Comparison of ENCODE assay signal across 1 cellular context in the genomic region with DNA sequence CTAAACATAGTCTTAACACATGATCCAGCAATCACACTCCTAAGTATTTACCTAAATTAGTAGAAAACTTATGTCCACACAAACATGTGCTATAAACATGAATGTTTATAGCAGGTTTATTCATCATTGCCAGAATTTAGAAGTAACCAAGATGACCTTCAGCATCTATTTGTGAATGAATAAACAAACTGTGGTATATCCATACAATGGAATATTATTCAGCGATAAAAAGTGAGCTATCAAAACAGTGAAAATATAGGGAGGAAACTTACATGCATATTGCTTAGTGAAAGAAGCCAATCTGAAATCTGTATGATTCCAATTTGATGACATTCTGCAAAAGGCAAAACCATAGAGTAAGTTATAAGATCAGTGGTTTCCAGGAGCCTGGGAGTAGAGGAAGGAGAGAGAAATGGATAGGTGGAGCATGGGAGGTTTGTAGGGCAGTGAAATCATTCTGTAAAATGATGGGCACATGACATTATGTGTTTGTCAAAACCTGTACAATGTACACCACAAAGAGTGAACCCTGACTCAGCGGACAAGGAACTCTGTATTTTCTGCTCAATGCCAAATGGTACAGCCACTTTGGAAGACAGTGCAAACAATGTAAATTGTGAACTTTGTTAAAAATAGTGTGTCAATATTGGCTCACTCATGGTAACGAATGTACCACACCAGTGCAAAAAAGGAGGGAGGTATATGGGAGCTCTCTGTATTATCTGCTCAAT.
A peak's percentile ranks its signal among the peaks of the same experiment; 100 is the strongest.
TF ChIP-seq lines count a peak whose summit lies in the region.

No MANE protein-coding gene starts in this region.

TF ChIP-seq in HepG2, 621 proteins besides CTCF, POLR2A, EP300 and RAD21 (continued from another document and continues in another):
- TF ChIP-seq THAP7 (CRISPR knock-in tag; IDR thresholded peaks at IDR 0.05) (no peak), MTF1 (CRISPR knock-in tag; IDR thresholded peaks at IDR 0.05) (no peak), ZNF558 (CRISPR knock-in tag; IDR thresholded peaks at IDR 0.05; ENCODE audit: borderline replicate concordance) (0 out of 2 replicates have a peak, but pooled peaks have one; percentile 46), FOXJ3 (CRISPR knock-in tag; IDR thresholded peaks at IDR 0.05; ENCODE audit: borderline replicate concordance) (peak; percentile 91), ZNF24 (IDR thresholded peaks at IDR 0.05) (no peak), ZMYM3 (CRISPR knock-in tag; IDR thresholded peaks at IDR 0.05) (peak; percentile 88; the same call in 1 of the 2 replicates), ZKSCAN1 (IDR thresholded peaks at IDR 0.05; ENCODE audit: low read length) (no peak), DDIT3 (CRISPR knock-in tag; IDR thresholded peaks at IDR 0.05) (no peak), ZNF232 (CRISPR knock-in tag; IDR thresholded peaks at IDR 0.05; ENCODE audit: borderline replicate concordance) (peak; percentile 67; the same call in 1 of the 2 replicates), ZNF713 (CRISPR knock-in tag; IDR thresholded peaks at IDR 0.05) (no peak), CEBPZ (IDR thresholded peaks at IDR 0.05; ENCODE audit: low read length) (no peak), ZNF749 (CRISPR knock-in tag; IDR thresholded peaks at IDR 0.05; ENCODE audit: borderline replicate concordance) (no peak), NR0B2 (CRISPR knock-in tag; IDR thresholded peaks at IDR 0.05) (no peak), MBD4 (IDR thresholded peaks at IDR 0.05; ENCODE audit: borderline replicate concordance, low read length) (peak; percentile 86; the same call in 1 of the 2 replicates), ZNF720 (CRISPR knock-in tag; IDR thresholded peaks at IDR 0.05) (no peak), FOSL2 (CRISPR knock-in tag; IDR thresholded peaks at IDR 0.05) (no peak), ATF4 (CRISPR knock-in tag; IDR thresholded peaks at IDR 0.05) (peak in 1 of 2 experiments; percentile 42; a peak in 1 of 4 replicates), SOX6 (IDR thresholded peaks at IDR 0.05) (no peak), SOX6 (CRISPR knock-in tag; IDR thresholded peaks at IDR 0.05) (peak; percentile 97), TIGD3 (CRISPR knock-in tag; IDR thresholded peaks at IDR 0.05; ENCODE audit: borderline replicate concordance) (no peak), DPF2 (CRISPR knock-in tag; IDR thresholded peaks at IDR 0.05; ENCODE audit: borderline replicate concordance, low read depth) (peak; percentile 95), CBFB (CRISPR knock-in tag; IDR thresholded peaks at IDR 0.05) (peak; percentile 70), PHF20 (CRISPR knock-in tag; IDR thresholded peaks at IDR 0.05) (no peak), SETDB1 (CRISPR knock-in tag; IDR thresholded peaks at IDR 0.05; ENCODE audit: borderline replicate concordance) (no peak), HMGA1 (CRISPR knock-in tag; conservative IDR thresholded peaks at IDR 0.05) (no peak), ZNF879 (CRISPR knock-in tag; IDR thresholded peaks at IDR 0.05) (0 out of 2 replicates have a peak, but pooled peaks have one; percentile 36), KAT2B (IDR thresholded peaks at IDR 0.05; ENCODE audit: borderline replicate concordance, low read depth, low read length) (no peak), ZFAT (CRISPR knock-in tag; conservative IDR thresholded peaks at IDR 0.05) (no peak), NR2F2 (IDR thresholded peaks at IDR 0.05; ENCODE audit: borderline replicate concordance, low read depth) (peak; percentile 65), ATAD3A (CRISPR knock-in tag; IDR thresholded peaks at IDR 0.05) (no peak), ZKSCAN5 (CRISPR knock-in tag; IDR thresholded peaks at IDR 0.05) (0 out of 2 replicates have a peak, but pooled peaks have one; percentile 29), ZNF747 (CRISPR knock-in tag; IDR thresholded peaks at IDR 0.05; ENCODE audit: borderline replicate concordance) (no peak), ZNF263 (CRISPR knock-in tag; IDR thresholded peaks at IDR 0.05) (no peak), KDM6A (CRISPR knock-in tag; IDR thresholded peaks at IDR 0.05; ENCODE audit: low read depth) (0 out of 2 replicates have a peak, but pooled peaks have one; percentile 49), ZNF614 (CRISPR knock-in tag; IDR thresholded peaks at IDR 0.05; ENCODE audit: borderline replicate concordance) (peak; percentile 77), TFAP4 (IDR thresholded peaks at IDR 0.05; ENCODE audit: borderline replicate concordance, low read depth) (no peak), SUZ12 (IDR thresholded peaks at IDR 0.05; ENCODE audit: low read depth, low read length) (no peak), MEIS1 (CRISPR knock-in tag; IDR thresholded peaks at IDR 0.05; ENCODE audit: borderline replicate concordance) (peak; percentile 83; the same call in 1 of the 2 replicates), ATF3 (CRISPR knock-in tag; IDR thresholded peaks at IDR 0.05) (peak; percentile 10; the same call in 1 of the 2 replicates), USF2 (IDR thresholded peaks at IDR 0.05; ENCODE audit: low read depth, low read length) (peak; percentile 67), USF2 (CRISPR knock-in tag; IDR thresholded peaks at IDR 0.05; ENCODE audit: borderline replicate concordance) (peak; percentile 45; the same call in 1 of the 2 replicates), KDM2A (CRISPR knock-in tag; IDR thresholded peaks at IDR 0.05; ENCODE audit: borderline replicate concordance, low read depth) (no peak), ZNF343 (CRISPR knock-in tag; IDR thresholded peaks at IDR 0.05) (no peak)
- TF ChIP-seq, protein P1, sequence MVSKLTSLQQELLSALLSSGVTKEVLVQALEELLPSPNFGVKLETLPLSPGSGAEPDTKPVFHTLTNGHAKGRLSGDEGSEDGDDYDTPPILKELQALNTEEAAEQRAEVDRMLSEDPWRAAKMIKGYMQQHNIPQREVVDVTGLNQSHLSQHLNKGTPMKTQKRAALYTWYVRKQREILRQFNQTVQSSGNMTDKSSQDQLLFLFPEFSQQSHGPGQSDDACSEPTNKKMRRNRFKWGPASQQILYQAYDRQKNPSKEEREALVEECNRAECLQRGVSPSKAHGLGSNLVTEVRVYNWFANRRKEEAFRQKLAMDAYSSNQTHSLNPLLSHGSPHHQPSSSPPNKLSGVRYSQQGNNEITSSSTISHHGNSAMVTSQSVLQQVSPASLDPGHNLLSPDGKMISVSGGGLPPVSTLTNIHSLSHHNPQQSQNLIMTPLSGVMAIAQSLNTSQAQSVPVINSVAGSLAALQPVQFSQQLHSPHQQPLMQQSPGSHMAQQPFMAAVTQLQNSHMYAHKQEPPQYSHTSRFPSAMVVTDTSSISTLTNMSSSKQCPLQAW (CRISPR knock-in tag; IDR thresholded peaks at IDR 0.05) = peak; percentile 60; the same call in 1 of the 2 replicates
- TF ChIP-seq, protein P2, sequence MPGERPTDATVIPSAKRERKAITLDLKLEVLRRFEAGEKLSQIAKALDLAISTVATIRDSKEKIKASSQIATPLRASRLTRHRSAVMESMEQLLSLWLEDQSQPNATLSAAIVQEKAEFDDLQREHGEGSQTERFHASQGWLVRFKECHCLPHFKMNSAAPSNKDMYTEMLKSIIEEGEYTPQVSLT (CRISPR knock-in tag; IDR thresholded peaks at IDR 0.05; ENCODE audit: borderline replicate concordance, low read depth) = no peak
- TF ChIP-seq, protein P3, sequence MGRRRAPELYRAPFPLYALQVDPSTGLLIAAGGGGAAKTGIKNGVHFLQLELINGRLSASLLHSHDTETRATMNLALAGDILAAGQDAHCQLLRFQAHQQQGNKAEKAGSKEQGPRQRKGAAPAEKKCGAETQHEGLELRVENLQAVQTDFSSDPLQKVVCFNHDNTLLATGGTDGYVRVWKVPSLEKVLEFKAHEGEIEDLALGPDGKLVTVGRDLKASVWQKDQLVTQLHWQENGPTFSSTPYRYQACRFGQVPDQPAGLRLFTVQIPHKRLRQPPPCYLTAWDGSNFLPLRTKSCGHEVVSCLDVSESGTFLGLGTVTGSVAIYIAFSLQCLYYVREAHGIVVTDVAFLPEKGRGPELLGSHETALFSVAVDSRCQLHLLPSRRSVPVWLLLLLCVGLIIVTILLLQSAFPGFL (CRISPR knock-in tag; IDR thresholded peaks at IDR 0.05) = no peak
- TF ChIP-seq, protein P4, sequence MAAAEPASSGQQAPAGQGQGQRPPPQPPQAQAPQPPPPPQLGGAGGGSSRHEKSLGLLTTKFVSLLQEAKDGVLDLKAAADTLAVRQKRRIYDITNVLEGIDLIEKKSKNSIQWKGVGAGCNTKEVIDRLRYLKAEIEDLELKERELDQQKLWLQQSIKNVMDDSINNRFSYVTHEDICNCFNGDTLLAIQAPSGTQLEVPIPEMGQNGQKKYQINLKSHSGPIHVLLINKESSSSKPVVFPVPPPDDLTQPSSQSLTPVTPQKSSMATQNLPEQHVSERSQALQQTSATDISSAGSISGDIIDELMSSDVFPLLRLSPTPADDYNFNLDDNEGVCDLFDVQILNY (CRISPR knock-in tag; conservative IDR thresholded peaks at IDR 0.05) = no peak
- TF ChIP-seq, protein P5, sequence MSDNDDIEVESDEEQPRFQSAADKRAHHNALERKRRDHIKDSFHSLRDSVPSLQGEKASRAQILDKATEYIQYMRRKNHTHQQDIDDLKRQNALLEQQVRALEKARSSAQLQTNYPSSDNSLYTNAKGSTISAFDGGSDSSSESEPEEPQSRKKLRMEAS (IDR thresholded peaks at IDR 0.05) = peak; percentile 30; the same call in 1 of the 2 replicates
